ENCODE assay signal across 8 cellular contexts in genomic region chr19:2048959-2049740, GRCh38. TPM values are rescaled to one million over a fixed set of nuclear protein-coding genes. Genes with fewer than 3 reads are reported as not detected.
DNase-seq lines count a peak whose midpoint lies in the region; ATAC-seq and TF ChIP-seq lines count a peak whose summit lies in the region.

No MANE protein-coding gene starts in this region.

- peak overlapping the region; percentile 89 for H3K9ac ChIP-seq in SU-DHL-6 (ENCODE audit: low read length)
- H3K9ac ChIP-seq in trophoblast cell (ENCODE audit: low read length): no peak overlapping the region

- peak overlapping the region; percentile 71 for H3K27ac ChIP-seq in SU-DHL-6 (ENCODE audit: low read depth, low read length)
- H3K27ac ChIP-seq in trophoblast cell (ENCODE audit: low read depth, low read length): no peak overlapping the region

- no peaks in the 10 kb centered on the region; the same call in 1 of the 2 replicates for H4K20me1 ChIP-seq in SU-DHL-6 (ENCODE audit: low read depth, low read length)

- no CpG with 5 or more reads among the region's 27 CpGs for WGBS in trophoblast cell (ENCODE audit: extremely low coverage, insufficient coverage, insufficient read length)

- H2BK12ac ChIP-seq in trophoblast cell (ENCODE audit: low read length): no peak overlapping the region

- H2BK120ac ChIP-seq in trophoblast cell (ENCODE audit: insufficient read depth, low read length, poor library complexity): no peak overlapping the region

- no peak for TF ChIP-seq CTCF in SU-DHL-6 (IDR thresholded peaks at IDR 0.05; ENCODE audit: insufficient read depth, low read length, poor library complexity, severe bottlenecking)
- no peak for TF ChIP-seq CTCF in foreskin fibroblast (IDR thresholded peaks at IDR 0.05; ENCODE audit: low read depth, low read length)

- H3K4ac ChIP-seq in trophoblast cell (ENCODE audit: low read depth, low read length): peak overlapping the region; percentile 58

- H2BK5ac ChIP-seq in trophoblast cell (ENCODE audit: low read depth, low read length, poor library complexity): no peak overlapping the region

- H2AK5ac ChIP-seq in trophoblast cell (ENCODE audit: low read length): no peak overlapping the region

- H3K23ac ChIP-seq in trophoblast cell (ENCODE audit: low read length): no peak overlapping the region

- peaks cover 42% of the 10 kb centered on the region for H3K79me2 ChIP-seq in SU-DHL-6 (ENCODE audit: insufficient read depth, low read length)
- peaks cover 17% of the 10 kb centered on the region for H3K79me2 ChIP-seq in trophoblast cell (ENCODE audit: control insufficient read depth, insufficient read depth, low read length, poor library complexity)

- no peak overlapping the region for H4K8ac ChIP-seq in trophoblast cell (ENCODE audit: low read depth, low read length)

- peak overlapping the region; percentile 70 for H3K4me2 ChIP-seq in SU-DHL-6 (ENCODE audit: low read depth, low read length, poor library complexity, severe bottlenecking)
- peak overlapping the region; percentile 97 for H3K4me2 ChIP-seq in trophoblast cell (ENCODE audit: low read length)

- peaks cover 12% of the 10 kb centered on the region for H3K79me1 ChIP-seq in trophoblast cell (ENCODE audit: low read length)

- H3K9me3 ChIP-seq in SU-DHL-6 (ENCODE audit: insufficient read depth, low read length) (no peaks in the 10 kb centered on the region), trophoblast cell (ENCODE audit: insufficient read depth, low read depth, low read length) (no peaks in the 10 kb centered on the region)

- ATAC-seq in HG03439 (IDR thresholded peaks at IDR 0.05; ENCODE audit: unreplicated experiment): no peak

- H3K36me3 ChIP-seq in SU-DHL-6 (ENCODE audit: low read length) (no peaks in the 10 kb centered on the region), trophoblast cell (ENCODE audit: control insufficient read depth in 1 of 2, insufficient read depth in 2 of 2, low read length in 2 of 2) (peaks cover 36 to 41% of the 10 kb centered on the region in 2 experiments)

- no peak overlapping the region for H4K91ac ChIP-seq in trophoblast cell (ENCODE audit: low read depth, low read length)

- in situ Hi-C loops in G401 (cut with HindIII; ENCODE audit: low sequenced_read_pairs): no loop called here

- DNase-seq in G401 (ENCODE audit: low spot score) (peak; percentile 59), foreskin fibroblast (no peak), trophoblast cell (peak in 1 of 2 donors; percentile 15), NCI-H2196 (lab: John Stamatoyannopoulos, UW; ENCODE audit: unreplicated experiment) (no peak), kidney tubule cell (ENCODE audit: low spot score) (no peak)
- DNase-seq in stimulated activated CD4-positive, alpha-beta T cell treated with anti-CD3 and anti-CD28 coated beads, Interleukin-2, amount 100 ng/mL, for 24 hours: no peak

- H2AFZ ChIP-seq in SU-DHL-6 (ENCODE audit: low read depth, low read length, severe bottlenecking) (no peak overlapping the region), trophoblast cell (ENCODE audit: insufficient read depth, low read length, poor library complexity) (no peak overlapping the region)

- peak overlapping the region; percentile 81 for H3K4me3 ChIP-seq in SU-DHL-6 (ENCODE audit: insufficient read depth, low read length, poor library complexity, severe bottlenecking)
- H3K4me3 ChIP-seq in foreskin fibroblast (ENCODE audit: low read depth in 1 of 2, low read length in 2 of 2): peak overlapping the region; percentile 75 to 87
- H3K4me3 ChIP-seq in trophoblast cell (ENCODE audit: low read depth, low read length): no peak overlapping the region

- no peaks in the 10 kb centered on the region for H3K9me2 ChIP-seq in SU-DHL-6 (replicated peaks; ENCODE audit: insufficient read depth, low read length)

- no peak overlapping the region for H4K12ac ChIP-seq in trophoblast cell (ENCODE audit: low read depth, low read length)

- H3F3A ChIP-seq in SU-DHL-6 (ENCODE audit: insufficient read depth): peaks cover 24% of the 10 kb centered on the region

- H3K14ac ChIP-seq in trophoblast cell (ENCODE audit: low read length): peak overlapping the region; percentile 7

- H3K4me1 ChIP-seq in trophoblast cell (ENCODE audit: control insufficient read depth in 1 of 2, insufficient read depth in 2 of 2, low read length in 2 of 2): peaks cover 17 to 29% of the 10 kb centered on the region in 2 experiments

- peak overlapping the region; percentile 78 for H3K18ac ChIP-seq in trophoblast cell (ENCODE audit: low read length)

- H3K27me3 ChIP-seq in SU-DHL-6 (ENCODE audit: low read length) (no peaks in the 10 kb centered on the region), trophoblast cell (ENCODE audit: insufficient read depth, low read length) (no peaks in the 10 kb centered on the region)

RNA-seq across cellular contexts. Expression of gene MKNK2, which starts 1.9 kb away (rescaled TPM):
- 113 and 118 TPM in 2 replicates for total RNA-seq in G401 (2014; rRNA removed; shearing (Covaris generic))
- 339 and 368 TPM in 2 replicates for polyA plus RNA-seq in trophoblast cell (2013)

RNA-seq across cellular contexts. Expression of gene BTBD2, which starts 33.6 kb away (rescaled TPM):
- total RNA-seq in G401 (2014; rRNA removed; shearing (Covaris generic)): 70.9 and 89.0 TPM in 2 replicates
- 43.8 and 44.5 TPM in 2 replicates for polyA plus RNA-seq in trophoblast cell (2013)

RNA-seq across cellular contexts. Expression of gene MOB3A, which starts 47.0 kb away (rescaled TPM):
- total RNA-seq in G401 (2014; rRNA removed; shearing (Covaris generic)): 20.6 and 29.0 TPM in 2 replicates
- polyA plus RNA-seq in trophoblast cell (2013): 34.5 and 34.8 TPM in 2 replicates

RNA-seq across cellular contexts. Expression of gene IZUMO4, which starts 47.6 kb away (rescaled TPM):
- total RNA-seq in G401 (2014; rRNA removed; shearing (Covaris generic)): 0.25 and 4.0 TPM in 2 replicates
- polyA plus RNA-seq in trophoblast cell (2013): 1.2 and 1.5 TPM in 2 replicates
